In genomic region chr10:112484399-112484798, GRCh38 we compare ENCODE assay signal across 9 cellular contexts.
"Had no signal": no experiment of that assay in that cellular context is flagged by ENCODE, and none has a peak within 500 bp of the region (broad histone marks: within the 10 kb centered on the region; RNA-seq: fewer than 3 reads in every experiment).

No MANE protein-coding gene starts in this region.

- H3K27ac ChIP-seq: HL-60, KMS-11 had no signal

- H3K4me2 ChIP-seq: KMS-11 had no signal

- ATAC-seq: HepG2, K562 had no signal

- DNase-seq: IMR-90, Karpas-422, KBM-7, KG1 had no signal

- FAIRE-seq: HepG2, HTR-8/SVneo, K562 had no signal

- H3K4me3 ChIP-seq: K562 had no signal

- H3K9ac ChIP-seq: KMS-11 had no signal
